Comparison of ENCODE assay signal across 8 cellular contexts in the genomic region with DNA sequence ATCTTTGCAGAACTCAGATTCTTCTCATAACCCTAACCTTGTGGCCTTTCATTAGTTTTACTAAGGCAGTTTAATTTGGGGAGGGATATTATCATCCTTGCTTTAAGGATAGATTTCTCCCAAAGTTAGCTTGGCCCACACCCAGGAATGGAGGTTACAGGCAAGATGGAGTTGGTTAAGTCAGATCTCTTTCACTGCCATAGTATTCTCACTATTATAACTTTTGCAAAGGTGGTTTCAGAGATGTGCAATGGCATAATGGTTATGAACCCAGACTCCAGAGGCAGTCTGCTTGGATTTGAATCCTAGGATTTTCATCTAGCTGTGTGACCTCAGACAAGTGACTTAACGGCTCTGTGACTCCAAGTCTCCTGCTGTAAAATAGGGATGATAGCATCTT.
"Had no signal": no experiment of that assay in that cellular context is flagged by ENCODE, and none has a peak within 500 bp of the region (broad histone marks: within the 10 kb centered on the region; RNA-seq: fewer than 3 reads in every experiment).

No MANE protein-coding gene starts in this region.

- H3K36me3 ChIP-seq: HAP-1 had no signal

- H3K4me1 ChIP-seq: HAP-1 had no signal

- H2AFZ ChIP-seq: GM23248 had no signal

- DNase-seq: GOT3, H7, HFFc6, KG1 had no signal

- H3K9ac ChIP-seq: GM23248 had no signal

- H3K4me3 ChIP-seq: GM23248, HAP-1 had no signal

- H3K27ac ChIP-seq: GM23248, HL-60 had no signal

- H3K27me3 Mint-ChIP-seq: IgD-negative memory B cell had no signal

- H3K4me3 Mint-ChIP-seq: HFFc6, IgD-negative memory B cell had no signal

- H3K27ac Mint-ChIP-seq: HFFc6, IgD-negative memory B cell had no signal
